In genomic region chr1:1809489-1809888, GRCh38 we compare ENCODE assay signal across 23 cellular contexts.
"Had no signal": no experiment of that assay in that cellular context is flagged by ENCODE, and none has a peak within 500 bp of the region (broad histone marks: within the 10 kb centered on the region; RNA-seq: fewer than 3 reads in every experiment).

No MANE protein-coding gene starts in this region.

- H3K4me3 ChIP-seq: lung, ovary, prostate gland, testis had no signal

- H3K4me1 Mint-ChIP-seq: WTC11 had no signal

- H3K9me3 Mint-ChIP-seq: activated naive CD4-positive, alpha-beta T cell treated with anti-CD3 and anti-CD28 coated beads for 36 hours; activated T-cell treated with anti-CD3 and anti-CD28 coated beads, Interleukin-2, amount 50 U/mL, for 4 hours; brain; effector memory CD8-positive, alpha-beta T cell; naive thymus-derived CD8-positive, alpha-beta T cell; T-cell; T-helper 2 cell treated with Interferon-gamma antibody and Interleukin-4, amounts not matched to agents 5 μg/mL and 100 μg/mL, for 36 hours; WTC11 had no signal

- H3K27ac Mint-ChIP-seq: activated naive CD4-positive, alpha-beta T cell treated with anti-CD3 and anti-CD28 coated beads for 36 hours; effector memory CD8-positive, alpha-beta T cell; T-helper 2 cell treated with Interferon-gamma antibody and Interleukin-4, amounts not matched to agents 5 μg/mL and 100 μg/mL, for 36 hours; WTC11 had no signal

- H3K27me3 Mint-ChIP-seq: brain; effector memory CD8-positive, alpha-beta T cell; naive thymus-derived CD8-positive, alpha-beta T cell; T-cell had no signal

- H3K36me3 ChIP-seq: ovary, prostate gland had no signal

- H3K27ac ChIP-seq: ovary, prostate gland, testis had no signal

- H3K9me3 ChIP-seq: ovary, prostate gland, testis had no signal

- H3K27me3 ChIP-seq: ovary, testis had no signal

- ATAC-seq: activated T-cell treated with anti-CD3 and anti-CD28 coated beads, Interleukin-2, amount 50 U/mL, for 4 hours; effector memory CD8-positive, alpha-beta T cell; esophagus mucosa; left lobe of liver; naive thymus-derived CD8-positive, alpha-beta T cell; T-cell; WTC11 had no signal

- H3K4me3 Mint-ChIP-seq: activated naive CD4-positive, alpha-beta T cell treated with anti-CD3 and anti-CD28 coated beads for 36 hours; activated T-cell treated with anti-CD3 and anti-CD28 coated beads, Interleukin-2, amount 50 U/mL, for 4 hours; brain; effector memory CD8-positive, alpha-beta T cell; naive thymus-derived CD8-positive, alpha-beta T cell; T-cell; T-helper 2 cell treated with Interferon-gamma antibody and Interleukin-4, amounts not matched to agents 5 μg/mL and 100 μg/mL, for 36 hours; WTC11 had no signal

- H3K4me1 ChIP-seq: prostate gland, testis had no signal

- FAIRE-seq: colon, endothelial cell of umbilical vein, kidney, TTC549 had no signal

- DNase-seq: activated effector memory CD4-positive, alpha-beta T cell treated with Interleukin-2 at 50 U/mL for 16 hours; activated naive CD4-positive, alpha-beta T cell treated with anti-CD3 and anti-CD28 coated beads for 36 hours; activated T-cell treated with anti-CD3 and anti-CD28 coated beads, Interleukin-2, amount 50 U/mL, for 4 hours; anterior cingulate cortex; caudate nucleus; effector memory CD8-positive, alpha-beta T cell; foreskin melanocyte; kidney; naive thymus-derived CD8-positive, alpha-beta T cell; ovary; stimulated activated CD4-positive, alpha-beta T cell treated with anti-CD3 and anti-CD28 coated beads, Interleukin-4, amount 100 ng/mL, for 4 hours; T-cell; testis had no signal
